In genomic region chr14:98385851-98386250, GRCh38 we compare ENCODE assay signal across 38 cellular contexts.
"Had no signal": no experiment of that assay in that cellular context is flagged by ENCODE, and none has a peak within 500 bp of the region (broad histone marks: within the 10 kb centered on the region; RNA-seq: fewer than 3 reads in every experiment).

No MANE protein-coding gene starts in this region.

- FAIRE-seq: astrocyte had no signal

- H3K4me1 Mint-ChIP-seq: activated naive CD4-positive, alpha-beta T cell treated with anti-CD3 and anti-CD28 coated beads, Interleukin-2, amount 10 ng/mL, durations not matched to agents 7 days and 5 days; activated naive CD8-positive, alpha-beta T cell treated with anti-CD3 and anti-CD28 coated beads, Interleukin-2, amount 10 ng/mL, durations not matched to agents 7 days and 5 days; activated naive CD8-positive, alpha-beta T cell treated with anti-CD3 and anti-CD28 coated beads, Interleukin-2, amount 50 U/mL, for 24 hours; activated T-helper 17 cell treated with anti-CD3 and anti-CD28 coated beads, Interleukin-2, amount 50 U/mL, for 72 hours; central memory CD8-positive, alpha-beta T cell had no signal

- H3K27ac ChIP-seq: adrenal gland, ascending aorta, body of pancreas, brain microvascular endothelial cell, breast epithelium, cardiac muscle cell had no signal

- H3K27me3 ChIP-seq: adrenal gland, ascending aorta, body of pancreas, brain microvascular endothelial cell, breast epithelium, cardiac muscle cell had no signal

- H3K27ac Mint-ChIP-seq: activated naive CD4-positive, alpha-beta T cell treated with anti-CD3 and anti-CD28 coated beads for 36 hours; activated naive CD4-positive, alpha-beta T cell treated with anti-CD3 and anti-CD28 coated beads, Interleukin-2, amount 10 ng/mL, durations not matched to agents 7 days and 5 days; activated naive CD4-positive, alpha-beta T cell treated with anti-CD3 and anti-CD28 coated beads, Interleukin-2, amount 50 U/mL, for 24 hours; activated naive CD8-positive, alpha-beta T cell; activated naive CD8-positive, alpha-beta T cell treated with anti-CD3 and anti-CD28 coated beads for 36 hours; activated naive CD8-positive, alpha-beta T cell treated with anti-CD3 and anti-CD28 coated beads, Interleukin-2, amount 10 ng/mL, durations not matched to agents 7 days and 5 days; activated naive CD8-positive, alpha-beta T cell treated with anti-CD3 and anti-CD28 coated beads, Interleukin-2, amount 50 U/mL, for 24 hours; activated T-cell treated with anti-CD3 and anti-CD28 coated beads, Interleukin-2, amount 50 U/mL, for 24 hours; activated T-cell treated with anti-CD3 and anti-CD28 coated beads, Interleukin-2, amount 50 U/mL, for 72 hours; activated T-helper 1 cell treated with anti-CD3 and anti-CD28 coated beads, Interleukin-12 subunit alpha, Interleukin-12 subunit beta, Interleukin-2, Interleukin-4 antibody, amounts not matched to agents 30 ng/mL and 10 ng/mL and 1 ng/mL, durations not matched to agents 14 hours and 24 hours and 36 hours; activated T-helper 17 cell treated with anti-CD3 and anti-CD28 coated beads, Interleukin-2, amount 50 U/mL, for 72 hours; activated T-helper 2 cell treated with anti-CD3 and anti-CD28 coated beads, Interferon-gamma antibody, Interleukin-2, Interleukin-4, amounts not matched to agents 10 μg/mL and 5 μg/mL and 100 μg/mL, durations not matched to agents 14 hours and 24 hours and 36 hours; brain had no signal

- H3K9me3 Mint-ChIP-seq: activated naive CD4-positive, alpha-beta T cell treated with anti-CD3 and anti-CD28 coated beads for 36 hours; activated naive CD8-positive, alpha-beta T cell treated with anti-CD3 and anti-CD28 coated beads for 36 hours; activated T-helper 17 cell treated with anti-CD3 and anti-CD28 coated beads, Interleukin-2, amount 50 U/mL, for 72 hours; activated T-helper 2 cell treated with anti-CD3 and anti-CD28 coated beads, Interferon-gamma antibody, Interleukin-2, Interleukin-4, amounts not matched to agents 10 μg/mL and 5 μg/mL and 100 μg/mL, durations not matched to agents 14 hours and 24 hours and 36 hours; central memory CD8-positive, alpha-beta T cell had no signal

- H3K4me3 Mint-ChIP-seq: activated naive CD4-positive, alpha-beta T cell treated with anti-CD3 and anti-CD28 coated beads for 36 hours; activated naive CD4-positive, alpha-beta T cell treated with anti-CD3 and anti-CD28 coated beads, Interleukin-2, amount 10 ng/mL, durations not matched to agents 7 days and 5 days; activated naive CD4-positive, alpha-beta T cell treated with anti-CD3 and anti-CD28 coated beads, Interleukin-2, amount 50 U/mL, for 24 hours; activated naive CD8-positive, alpha-beta T cell; activated naive CD8-positive, alpha-beta T cell treated with anti-CD3 and anti-CD28 coated beads for 36 hours; activated naive CD8-positive, alpha-beta T cell treated with anti-CD3 and anti-CD28 coated beads, Interleukin-2, amount 10 ng/mL, durations not matched to agents 7 days and 5 days; activated naive CD8-positive, alpha-beta T cell treated with anti-CD3 and anti-CD28 coated beads, Interleukin-2, amount 50 U/mL, for 24 hours; activated T-cell treated with anti-CD3 and anti-CD28 coated beads, Interleukin-2, amount 50 U/mL, for 24 hours; activated T-cell treated with anti-CD3 and anti-CD28 coated beads, Interleukin-2, amount 50 U/mL, for 4 hours; activated T-cell treated with anti-CD3 and anti-CD28 coated beads, Interleukin-2, amount 50 U/mL, for 72 hours; activated T-helper 1 cell treated with anti-CD3 and anti-CD28 coated beads, Interleukin-12 subunit alpha, Interleukin-12 subunit beta, Interleukin-2, Interleukin-4 antibody, amounts not matched to agents 30 ng/mL and 10 ng/mL and 1 ng/mL, durations not matched to agents 14 hours and 24 hours and 36 hours; activated T-helper 17 cell treated with anti-CD3 and anti-CD28 coated beads, Interleukin-2, amount 50 U/mL, for 72 hours; brain; central memory CD8-positive, alpha-beta T cell had no signal

- H3K27me3 Mint-ChIP-seq: activated naive CD4-positive, alpha-beta T cell treated with anti-CD3 and anti-CD28 coated beads, Interleukin-2, amount 50 U/mL, for 24 hours; activated naive CD8-positive, alpha-beta T cell; activated naive CD8-positive, alpha-beta T cell treated with anti-CD3 and anti-CD28 coated beads for 36 hours; activated naive CD8-positive, alpha-beta T cell treated with anti-CD3 and anti-CD28 coated beads, Interleukin-2, amount 10 ng/mL, durations not matched to agents 7 days and 5 days; activated naive CD8-positive, alpha-beta T cell treated with anti-CD3 and anti-CD28 coated beads, Interleukin-2, amount 50 U/mL, for 24 hours; activated T-cell treated with anti-CD3 and anti-CD28 coated beads, Interleukin-2, amount 50 U/mL, for 24 hours; activated T-helper 17 cell treated with anti-CD3 and anti-CD28 coated beads, Interleukin-2, amount 50 U/mL, for 72 hours; central memory CD8-positive, alpha-beta T cell had no signal

- H3K36me3 ChIP-seq: adrenal gland, ascending aorta, brain microvascular endothelial cell, breast epithelium, cardiac muscle cell had no signal

- H3K9me3 ChIP-seq: adrenal gland, ascending aorta, body of pancreas had no signal

- DNase-seq: activated effector memory CD4-positive, alpha-beta T cell treated with anti-CD3 and anti-CD28 coated beads, Interleukin-2, amount 50 U/mL, for 16 hours; activated effector memory CD4-positive, alpha-beta T cell treated with Interleukin-2 at 50 U/mL for 16 hours; activated gamma-delta T cell; activated gamma-delta T cell treated with Interleukin-2 at 50 U/mL for 16 hours; activated naive CD4-positive, alpha-beta T cell; activated naive CD4-positive, alpha-beta T cell treated with anti-CD3 and anti-CD28 coated beads for 36 hours; activated naive CD4-positive, alpha-beta T cell treated with anti-CD3 and anti-CD28 coated beads, Interleukin-2, amount 10 ng/mL, durations not matched to agents 7 days and 5 days; activated naive CD4-positive, alpha-beta T cell treated with anti-CD3 and anti-CD28 coated beads, Interleukin-2, amount 50 U/mL, for 16 hours; activated naive CD4-positive, alpha-beta T cell treated with Interleukin-2 at 50 U/mL for 16 hours; activated naive CD8-positive, alpha-beta T cell treated with anti-CD3 and anti-CD28 coated beads for 36 hours; activated naive CD8-positive, alpha-beta T cell treated with anti-CD3 and anti-CD28 coated beads, Interleukin-2, amount 10 ng/mL, durations not matched to agents 7 days and 5 days; activated naive CD8-positive, alpha-beta T cell treated with anti-CD3 and anti-CD28 coated beads, Interleukin-2, amount 50 U/mL, for 24 hours; activated T-cell treated with anti-CD3 and anti-CD28 coated beads, Interleukin-2, amount 50 U/mL, for 1 hour; activated T-cell treated with anti-CD3 and anti-CD28 coated beads, Interleukin-2, amount 50 U/mL, for 24 hours; activated T-cell treated with anti-CD3 and anti-CD28 coated beads, Interleukin-2, amount 50 U/mL, for 4 hours; activated T-cell treated with anti-CD3 and anti-CD28 coated beads, Interleukin-2, amount 50 U/mL, for 48 hours; activated T-cell treated with anti-CD3 and anti-CD28 coated beads, Interleukin-2, amount 50 U/mL, for 72 hours; adrenal gland; amniotic stem cell; amygdala; anterior cingulate cortex; aorta; body of pancreas; brain microvascular endothelial cell; caudate nucleus; central memory CD4-positive, alpha-beta T cell; cerebellar nuclear complex had no signal

- H3K4me3 ChIP-seq: adrenal gland, ascending aorta, body of pancreas, breast epithelium, cardiac muscle cell had no signal

- H3K4me1 ChIP-seq: adrenal gland, ascending aorta, body of pancreas, breast epithelium had no signal

- H3K36me3 Mint-ChIP-seq: activated naive CD4-positive, alpha-beta T cell treated with anti-CD3 and anti-CD28 coated beads, Interleukin-2, amount 10 ng/mL, durations not matched to agents 7 days and 5 days; activated naive CD8-positive, alpha-beta T cell treated with anti-CD3 and anti-CD28 coated beads for 36 hours; brain had no signal
